ENCODE assay signal across 10 cellular contexts in the genomic region with DNA sequence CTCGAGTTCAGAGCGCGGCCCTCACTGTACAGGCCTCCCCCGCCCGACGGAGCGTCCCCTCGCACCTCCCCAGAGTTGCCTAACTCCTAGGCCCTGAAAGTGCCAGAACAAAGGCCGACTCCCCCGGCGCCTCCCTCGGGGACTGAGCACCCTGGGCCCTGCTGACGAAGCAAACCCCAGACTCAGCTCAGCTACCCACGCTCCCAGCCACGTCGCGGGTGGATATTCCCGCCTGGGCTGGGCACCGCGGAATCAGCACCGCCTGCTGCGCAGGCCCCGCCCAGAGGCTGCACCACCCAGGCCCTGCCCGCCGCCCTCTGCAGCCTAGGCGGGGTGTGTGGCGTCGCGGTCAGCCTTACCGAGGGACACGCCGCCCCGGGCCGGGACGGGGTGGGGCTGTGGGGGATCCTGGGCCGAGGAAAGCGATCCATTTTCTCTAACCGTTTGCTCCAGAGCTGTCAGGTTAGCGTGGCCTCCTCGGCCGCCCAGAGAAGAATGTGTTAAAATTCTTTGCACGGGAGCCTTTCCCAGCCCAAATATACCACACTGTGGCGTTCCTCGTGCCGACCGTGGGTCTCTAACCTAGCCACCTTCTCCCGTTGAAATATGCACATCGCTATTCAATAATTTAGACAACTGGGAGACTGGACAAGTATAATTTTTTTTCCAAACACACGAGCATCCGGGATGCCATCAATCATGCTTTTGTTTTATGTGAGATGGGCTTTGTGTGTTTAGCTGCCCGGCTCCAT. TPM values are rescaled to one million over a fixed set of nuclear protein-coding genes. Genes with fewer than 3 reads are reported as not detected.
DNase-seq lines count a peak whose midpoint lies in the region; ATAC-seq and TF ChIP-seq lines count a peak whose summit lies in the region.
"Had no signal": no experiment of that assay in that cellular context is flagged by ENCODE, and none has a peak within 500 bp of the region (broad histone marks: within the 10 kb centered on the region; RNA-seq: fewer than 3 reads in every experiment).

No MANE protein-coding gene starts in this region.

- H3K27me3 Mint-ChIP-seq in IgD-negative memory B cell = peaks cover 73% of the 10 kb centered on the region
- peaks cover 54 to 88% (median 72%) of the 10 kb centered on the region in 5 donors for H3K27me3 Mint-ChIP-seq in naive thymus-derived CD8-positive, alpha-beta T cell
- peaks cover 69 to 73% of the 10 kb centered on the region in 2 donors for H3K27me3 Mint-ChIP-seq in natural killer cell (ENCODE audit: low read depth in 2 of 2)
- H3K27me3 Mint-ChIP-seq in osteocyte (ENCODE audit: unreplicated experiment) = peaks cover 5% of the 10 kb centered on the region

- peak overlapping the region in 31 of 59 donors; percentile 2 to 48 (median 28) for H3K4me3 ChIP-seq in dorsolateral prefrontal cortex

- peak; percentile 9 for DNase-seq in DMS114 treated with DMSO at 0.1 percent for 48 hours (lab: John Stamatoyannopoulos, UW; ENCODE audit: unreplicated experiment)
- DNase-seq in dorsolateral prefrontal cortex = no peak
- DNase-seq in naive thymus-derived CD8-positive, alpha-beta T cell = no peak
- DNase-seq in stimulated activated CD4-positive, alpha-beta T cell treated with anti-CD3 and anti-CD28 coated beads, Interleukin-15, amount 100 ng/mL, for 24 hours = no peak
- no peak for DNase-seq in natural killer cell
- no peak for DNase-seq in osteocyte (ENCODE audit: extremely low spot score, unreplicated experiment)
- DNase-seq: KG1; stimulated activated CD4-positive, alpha-beta T cell treated with anti-CD3 and anti-CD28 coated beads, Interleukin-4, amount 100 ng/mL, for 4 hours had no signal

- ATAC-seq in naive thymus-derived CD8-positive, alpha-beta T cell = peak in 1 of 2 donors; percentile 20
- ATAC-seq in natural killer cell (no peak), HG03108 (IDR thresholded peaks at IDR 0.05; ENCODE audit: unreplicated experiment) (no peak)

- H3K4me3 Mint-ChIP-seq in IgD-negative memory B cell = peak overlapping the region in 2 of 4 donors; percentile 58 to 80
- H3K4me3 Mint-ChIP-seq in naive thymus-derived CD8-positive, alpha-beta T cell = peak overlapping the region in 7 of 10 donors; percentile 2 to 69 (median 21)
- no peak overlapping the region for H3K4me3 Mint-ChIP-seq in natural killer cell
- no peak overlapping the region for H3K4me3 Mint-ChIP-seq in osteocyte (ENCODE audit: unreplicated experiment)

- H3K4me1 Mint-ChIP-seq in IgD-negative memory B cell (peaks cover 0 to 9% (median 3%) of the 10 kb centered on the region in 3 donors), natural killer cell (peaks cover 0 to 6% of the 10 kb centered on the region in 2 donors), osteocyte (ENCODE audit: unreplicated experiment) (peaks cover 19% of the 10 kb centered on the region)
- peaks cover 12 to 25% (median 19%) of the 10 kb centered on the region in 4 donors for H3K4me1 Mint-ChIP-seq in naive thymus-derived CD8-positive, alpha-beta T cell

- POLR2A ChIA-PET in naive thymus-derived CD8-positive, alpha-beta T cell (lab: Charles Lee) = no interaction called here

- H3K27ac Mint-ChIP-seq in IgD-negative memory B cell = peak overlapping the region; percentile 67 to 97 (median 91)
- H3K27ac Mint-ChIP-seq in naive thymus-derived CD8-positive, alpha-beta T cell = no peak overlapping the region
- no peak overlapping the region for H3K27ac Mint-ChIP-seq in natural killer cell
- no peak overlapping the region for H3K27ac Mint-ChIP-seq in osteocyte (ENCODE audit: unreplicated experiment)

- peaks cover 32 to 96% (median 83%) of the 10 kb centered on the region in 45 donors for H3K27me3 ChIP-seq in dorsolateral prefrontal cortex

- H3K36me3 Mint-ChIP-seq in IgD-negative memory B cell (peaks cover 1% of the 10 kb centered on the region), natural killer cell (peaks cover 10% of the 10 kb centered on the region), osteocyte (ENCODE audit: unreplicated experiment) (no peaks in the 10 kb centered on the region)
- H3K36me3 Mint-ChIP-seq in naive thymus-derived CD8-positive, alpha-beta T cell = peaks cover 13 to 35% (median 31%) of the 10 kb centered on the region in 3 donors

- H3K27ac ChIP-seq in dorsolateral prefrontal cortex = no peak overlapping the region

- intact Hi-C loops in dorsolateral prefrontal cortex (cut with DNase I) (no loop called here), natural killer cell (cut with micrococcal nuclease) (no loop called here)

- TF ChIP-seq CTCF in dorsolateral prefrontal cortex (IDR thresholded peaks at IDR 0.05 in 54 of 56, conservative IDR thresholded peaks at IDR 0.05 in 2 of 56; ENCODE audit: low read depth in 1 of 56, partially characterized antibody in 56 of 56) = no peak
- TF ChIP-seq CTCF in natural killer cell (IDR thresholded peaks at IDR 0.05) = no peak
- TF ChIP-seq CTCF in osteocyte (IDR thresholded peaks at IDR 0.05) = no peak

- H3K9me3 Mint-ChIP-seq in IgD-negative memory B cell (peaks cover 0 to 15% (median 4%) of the 10 kb centered on the region in 3 donors), natural killer cell (peaks cover 2 to 6% of the 10 kb centered on the region in 2 donors), osteocyte (ENCODE audit: unreplicated experiment) (no peaks in the 10 kb centered on the region)
- H3K9me3 Mint-ChIP-seq in naive thymus-derived CD8-positive, alpha-beta T cell = peaks cover 2 to 55% (median 23%) of the 10 kb centered on the region in 9 donors

RNA-seq across cellular contexts. Expression of a gene that starts 31.4 kb away (rescaled TPM):
- polyA plus RNA-seq in IgD-negative memory B cell = not detected
- total RNA-seq in dorsolateral prefrontal cortex (1 to 10 TPM in 10 of 120 experiments, under 1 TPM in 76, not detected in 34; 0.12 to 2.4 (median 0.52) TPM), natural killer cell (not detected), osteocyte (53.2 and 59.6 TPM in 2 replicates)
- not detected for total RNA-seq in naive thymus-derived CD8-positive, alpha-beta T cell
- polyA plus RNA-seq in naive thymus-derived CD8-positive, alpha-beta T cell = not detected

Comparison
In these comparisons a context has a peak if more than half of its experiments do, and no peak if none do; other contexts are left out.
1. H3K27ac Mint-ChIP-seq: peak in IgD-negative memory B cell (3 of 3); none in naive thymus-derived CD8-positive, alpha-beta T cell (0 of 10), natural killer cell (0 of 2) and osteocyte (single experiment).
2. H3K4me3 Mint-ChIP-seq: peak in naive thymus-derived CD8-positive, alpha-beta T cell (7 of 10); none in natural killer cell (single experiment) and osteocyte (single experiment).
3. RNA of a gene that starts 31.4 kb away (total RNA-seq): 53.2 to 59.6 TPM in osteocyte; 0.12 to 2.4 TPM in dorsolateral prefrontal cortex, not detected in naive thymus-derived CD8-positive, alpha-beta T cell and not detected in natural killer cell; every median in the first group is over 10 times any median in the second.